In the genomic region with DNA sequence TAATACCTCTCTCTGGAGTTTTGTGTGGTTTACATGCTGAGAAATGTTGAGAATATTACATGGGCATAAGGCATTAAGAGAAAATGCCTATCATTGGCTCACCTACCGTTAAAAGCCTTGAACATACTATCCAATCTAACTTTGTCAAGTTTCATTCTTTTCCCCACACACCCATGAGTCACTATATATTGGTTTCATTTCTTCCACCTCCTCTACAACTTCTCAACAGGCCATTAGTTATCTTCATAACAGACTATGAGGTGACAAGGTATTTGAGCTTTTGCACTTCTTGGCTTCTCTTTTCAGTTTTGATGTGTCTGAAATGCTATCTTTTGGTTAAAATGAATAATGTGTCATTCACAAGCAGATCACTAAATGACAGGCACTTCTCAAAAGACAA, we compare ENCODE assay signal across 21 cellular contexts.
"Had no signal": no experiment of that assay in that cellular context is flagged by ENCODE, and none has a peak within 500 bp of the region (broad histone marks: within the 10 kb centered on the region; RNA-seq: fewer than 3 reads in every experiment).

No MANE protein-coding gene starts in this region.

- H3K36me3 ChIP-seq: SJSA1 had no signal

- H3K27ac ChIP-seq: KMS-11, SJSA1, SK-N-MC had no signal

- H3K9me3 ChIP-seq: SJSA1 had no signal

- H3K27me3 ChIP-seq: SJSA1 had no signal

- H3K4me3 ChIP-seq: SJSA1, SK-N-MC had no signal

- ATAC-seq: HepG2 had no signal

- H3K4me1 ChIP-seq: SJSA1 had no signal

- DNase-seq: IMR-90, Kasumi-1, MM.1S, NCI-H1092 treated with DMSO at 0.1 percent for 48 hours, NCI-H1436, NCI-H1694, NCI-H187 treated with DMSO at 0.1 percent for 48 hours, NCI-H2029 treated with DMSO at 0.1 percent for 48 hours, NCI-H2171 treated with DMSO at 0.1 percent for 48 hours, NCI-H345, NCI-H446 treated with DMSO at 0.1 percent for 48 hours, NCI-H510A treated with DMSO at 0.1 percent for 48 hours, NCI-H526 treated with DMSO at 0.1 percent for 48 hours, NCI-H748 treated with DMSO at 0.1 percent for 48 hours, Right ventricle myocardium superior, RPMI8226, SIG-M5 had no signal
